8 cellular contexts compared by ENCODE assay signal in genomic region chr12:48815281-48816110, GRCh38. TPM values are rescaled to one million over a fixed set of nuclear protein-coding genes. Genes with fewer than 3 reads are reported as not detected.
DNase-seq lines count a peak whose midpoint lies in the region; ATAC-seq, FAIRE-seq and TF ChIP-seq lines count a peak whose summit lies in the region.

No MANE protein-coding gene starts in this region.

- H2BK15ac ChIP-seq in mesendoderm (replicated peaks; ENCODE audit: low read depth), result no peak overlapping the region

- peaks cover 27% of the 10 kb centered on the region for H3K27me3 Mint-ChIP-seq in activated CD4-positive, alpha-beta T cell treated with anti-CD3 and anti-CD28 coated beads, Interleukin-2, amount 10 ng/mL, durations not matched to agents 24 days and 14 days

- peak overlapping the region; percentile 81 for H3K4me3 ChIP-seq in A549
- H3K4me3 ChIP-seq in endothelial cell of umbilical vein (replicated peaks in 1 of 3; ENCODE audit: insufficient read depth in 1 of 3, low read depth in 1 of 3, low read length in 3 of 3), result peak overlapping the region; percentile 23 to 63 (median 54)
- H3K4me3 ChIP-seq in mesendoderm (ENCODE audit: low read length), result peak overlapping the region; percentile 90

- no peaks in the 10 kb centered on the region for H3K9me3 Mint-ChIP-seq in activated CD4-positive, alpha-beta T cell treated with anti-CD3 and anti-CD28 coated beads, Interleukin-2, amount 10 ng/mL, durations not matched to agents 24 days and 14 days

- DNase-seq in A549 (ENCODE audit: low read depth in 1 of 2, low spot score in 1 of 2) (peak; percentile 69 to 84), NCI-H2171 (lab: John Stamatoyannopoulos, UW) (peak; percentile 74), endothelial cell of umbilical vein (ENCODE audit: low read depth, low spot score) (peak; percentile 78), mesendoderm (peak; percentile 91), stromal cell of bone marrow (ENCODE audit: low read depth) (peak; percentile 77)
- peak; percentile 80 for DNase-seq in activated CD4-positive, alpha-beta T cell treated with anti-CD3 and anti-CD28 coated beads, Interleukin-2, amount 10 ng/mL, durations not matched to agents 24 days and 14 days

- H4K8ac ChIP-seq in mesendoderm (ENCODE audit: low read depth, low read length), result no peak overlapping the region

- 2% methylated on average over 37 of the region's 37 CpGs for WGBS in A549 (ENCODE audit: missing lambda C conversion rate)
- WGBS in mesendoderm (ENCODE audit: extremely low coverage, insufficient coverage, low lambda C conversion rate), result no CpG with 5 or more reads among the region's 37 CpGs

- no peaks in the 10 kb centered on the region for H3K79me1 ChIP-seq in mesendoderm (ENCODE audit: low read length)

- BruUV-seq in endothelial cell of umbilical vein (replicated peaks; lab: Mats Ljungman, UMichigan), result no TSS peak

- FAIRE-seq in A549 (lab: Jason Lieb, UNC), result no peak
- peak; percentile 92 for FAIRE-seq in endothelial cell of umbilical vein (lab: Jason Lieb, UNC)

- H3K27ac ChIP-seq in A549 (peak overlapping the region; percentile 93 to 95), endothelial cell of umbilical vein (ENCODE audit: insufficient read depth, low read depth, low read length) (peak overlapping the region; percentile 10), mesendoderm (ENCODE audit: low read depth, low read length) (no peak overlapping the region)

- no peak overlapping the region for H2AK5ac ChIP-seq in mesendoderm (ENCODE audit: low read length)

- H3K27me3 ChIP-seq in endothelial cell of umbilical vein (ENCODE audit: control insufficient read depth in 2 of 2, insufficient read depth in 2 of 2, low read length in 2 of 2) (no peaks in the 10 kb centered on the region), mesendoderm (ENCODE audit: insufficient read depth, low read length, poor library complexity) (peaks cover 16% of the 10 kb centered on the region)

- peak overlapping the region; percentile 76 for H3K23ac ChIP-seq in mesendoderm (ENCODE audit: low read length)

- H3K4ac ChIP-seq in mesendoderm (ENCODE audit: low read depth, low read length), result no peak overlapping the region

- H3K27ac Mint-ChIP-seq in activated CD4-positive, alpha-beta T cell treated with anti-CD3 and anti-CD28 coated beads, Interleukin-2, amount 10 ng/mL, durations not matched to agents 24 days and 14 days, result peak overlapping the region; percentile 88

- H3K9me3 ChIP-seq in A549, result no peaks in the 10 kb centered on the region
- no peaks in the 10 kb centered on the region for H3K9me3 ChIP-seq in endothelial cell of umbilical vein (replicated peaks; ENCODE audit: control insufficient read depth, insufficient read depth, low read length)

- TF ChIP-seq RAD21 in A549 (conservative IDR thresholded peaks at IDR 0.05 in 1 of 2, IDR thresholded peaks at IDR 0.05 in 1 of 2), result no peak

- H3K4me2 ChIP-seq in A549 (peak overlapping the region; percentile 91), endothelial cell of umbilical vein (ENCODE audit: insufficient read depth, low read length) (peak overlapping the region; percentile 68), mesendoderm (ENCODE audit: low read length) (peak overlapping the region; percentile 97)

- TF ChIP-seq CTCF in A549 (IDR thresholded peaks at IDR 0.05) (no peak), GM12874 (IDR thresholded peaks at IDR 0.05; ENCODE audit: insufficient read depth, low read depth, low read length) (0 out of 2 replicates have a peak, but pooled peaks have one; percentile 0), endothelial cell of umbilical vein (IDR thresholded peaks at IDR 0.05; ENCODE audit: extremely low read depth in 1 of 2, insufficient read depth in 1 of 2, low read depth in 1 of 2, low read length in 2 of 2) (no peak)

- no peak for TF ChIP-seq EP300 in A549 (IDR thresholded peaks at IDR 0.05)

- peaks cover 4% of the 10 kb centered on the region for H3K36me3 Mint-ChIP-seq in activated CD4-positive, alpha-beta T cell treated with anti-CD3 and anti-CD28 coated beads, Interleukin-2, amount 10 ng/mL, durations not matched to agents 24 days and 14 days (ENCODE audit: low read depth)

- no peaks in the 10 kb centered on the region for H4K20me1 ChIP-seq in endothelial cell of umbilical vein (replicated peaks; ENCODE audit: control insufficient read depth, extremely low read depth, insufficient read depth, low read length)

- no peak overlapping the region for H2BK120ac ChIP-seq in mesendoderm (ENCODE audit: low read depth, low read length)

- dilution Hi-C loops in endothelial cell of umbilical vein (cut with MboI; ENCODE audit: extremely low pct_ligation_motif_present, low sequenced_read_pairs), result no loop called here

- H4K5ac ChIP-seq in mesendoderm (ENCODE audit: low read length), result no peak overlapping the region

- intact Hi-C loops in activated CD4-positive, alpha-beta T cell treated with anti-CD3 and anti-CD28 coated beads, Interleukin-2, amount 10 ng/mL, durations not matched to agents 24 days and 14 days (cut with micrococcal nuclease), result loop anchor here (2.0 to 10.0 kb wide), 2 partner anchors 19 to 631 kb away; partner anchors contain the start of gene CCDC184
- intact Hi-C loops in endothelial cell of umbilical vein (cut with micrococcal nuclease), result loop anchor here (1.0 to 2.0 kb wide), 2 partner anchors 37 to 75 kb away; partner anchors contain the start of gene DDX23

- H3K36me3 ChIP-seq in endothelial cell of umbilical vein (ENCODE audit: control insufficient read depth in 2 of 2, extremely low read depth in 1 of 2, insufficient read depth in 2 of 2, low read length in 2 of 2) (no peaks in the 10 kb centered on the region), mesendoderm (ENCODE audit: control insufficient read depth, insufficient read depth, low read length) (no peaks in the 10 kb centered on the region)

- peak; percentile 75 to 78 for ATAC-seq in A549
- ATAC-seq in HG03066 (IDR thresholded peaks at IDR 0.05; ENCODE audit: low read depth, unreplicated experiment), result peak; percentile 22

- TF ChIP-seq POLR2A in A549 (IDR thresholded peaks at IDR 0.05; ENCODE audit: low read length) (peak; percentile 62), endothelial cell of umbilical vein (IDR thresholded peaks at IDR 0.05; ENCODE audit: low read depth, low read length) (peak; percentile 40)

- H3K4me1 ChIP-seq in A549 (peaks cover 42% of the 10 kb centered on the region), endothelial cell of umbilical vein (ENCODE audit: control insufficient read depth, extremely low read depth, insufficient read depth, low read length) (peaks cover 20% of the 10 kb centered on the region), mesendoderm (ENCODE audit: control insufficient read depth, low read depth, low read length) (peaks cover 5% of the 10 kb centered on the region)

- CTCF ChIA-PET in A549 (lab: Yijun Ruan, JAX), result interaction anchor here (0.6 to 12.6 kb wide), 54 partner anchors 15 to 304 kb away, joined by 3 to 230 read pairs (median 5); partner anchors contain the start of genes ADCY6, DDX23, FKBP11 and KANSL2
- CTCF ChIA-PET in endothelial cell of umbilical vein (lab: Charles Lee), result interaction anchor here (0.6 to 2.6 kb wide), 21 partner anchors 8 to 173 kb away, joined by 3 to 30 read pairs (median 4); partner anchors contain the start of genes ADCY6 and KANSL2

- H3K9ac ChIP-seq in endothelial cell of umbilical vein (replicated peaks; ENCODE audit: extremely low read depth, insufficient read depth, low read length), result peak overlapping the region; percentile 46
- peak overlapping the region; percentile 95 for H3K9ac ChIP-seq in mesendoderm (ENCODE audit: low read length)

- H3K18ac ChIP-seq in mesendoderm (ENCODE audit: low read length), result peak overlapping the region; percentile 12

- H2AFZ ChIP-seq in endothelial cell of umbilical vein (ENCODE audit: low read depth, low read length), result peak overlapping the region; percentile 81

- peak overlapping the region; percentile 99 for H3K56ac ChIP-seq in mesendoderm (ENCODE audit: low read length)

- POLR2A ChIA-PET in A549 (lab: Yijun Ruan, JAX) (no interaction called here), endothelial cell of umbilical vein (lab: Charles Lee) (no interaction called here)

- peaks cover 34% of the 10 kb centered on the region for H3K4me1 Mint-ChIP-seq in activated CD4-positive, alpha-beta T cell treated with anti-CD3 and anti-CD28 coated beads, Interleukin-2, amount 10 ng/mL, durations not matched to agents 24 days and 14 days

- H2BK5ac ChIP-seq in mesendoderm (ENCODE audit: low read length), result peak overlapping the region; percentile 82

- H3K79me2 ChIP-seq in endothelial cell of umbilical vein (ENCODE audit: control insufficient read depth, insufficient read depth, low read length), result no peaks in the 10 kb centered on the region
- H3K79me2 ChIP-seq in mesendoderm (ENCODE audit: control insufficient read depth, insufficient read depth, low read length), result no peaks in the 10 kb centered on the region

- H3K9me1 ChIP-seq in endothelial cell of umbilical vein (replicated peaks; ENCODE audit: control insufficient read depth, extremely low read depth, insufficient read depth, low read length), result no peaks in the 10 kb centered on the region

- H3K4me3 Mint-ChIP-seq in activated CD4-positive, alpha-beta T cell treated with anti-CD3 and anti-CD28 coated beads, Interleukin-2, amount 10 ng/mL, durations not matched to agents 24 days and 14 days, result peak overlapping the region; percentile 98

RNA-seq across cellular contexts. Expression of gene CACNB3, which starts 2.8 kb away (rescaled TPM):
- polyA plus RNA-seq in A549 (2011; rRNA removed) (12.9 and 15.4 TPM in 2 replicates), A549 (2017; fragmentation: RNase III; extraction: RNeasy Plus Mini Kit Qiagen cat#74134 plus additional on column Dnase treatment) (17.2 to 25.8 TPM (median 23.9 TPM) in 3 replicates), endothelial cell of umbilical vein (37.4 and 46.1 TPM in 2 replicates)
- polyA plus RNA-seq in A549 (2012; cell fraction: cytosol; rRNA removed), result 15.7 and 22.0 TPM in 2 replicates
- 46.7 and 47.9 TPM in 2 replicates for polyA plus RNA-seq in A549 (2012; cell fraction: nucleus; rRNA removed)
- polyA minus RNA-seq in A549 (2011; rRNA and poly(A)+ RNA removed), result 20.3 and 25.5 TPM in 2 replicates
- 9.9 and 11.2 TPM in 2 replicates for total RNA-seq in activated CD4-positive, alpha-beta T cell treated with anti-CD3 and anti-CD28 coated beads, Interleukin-2, amount 10 ng/mL, durations not matched to agents 24 days and 14 days
- 61.8 and 64.2 TPM in 2 replicates for total RNA-seq in endothelial cell of umbilical vein
- 30.0 and 36.5 TPM in 2 replicates for polyA plus RNA-seq in endothelial cell of umbilical vein (2011; cell fraction: cytosol; rRNA removed)
- 156 and 189 TPM in 2 replicates for polyA plus RNA-seq in endothelial cell of umbilical vein (2011; cell fraction: nucleus; rRNA removed)
- 66.0 and 66.8 TPM in 2 replicates for polyA plus RNA-seq in endothelial cell of umbilical vein (2012)
- polyA minus RNA-seq in endothelial cell of umbilical vein, result 37.7 and 48.5 TPM in 2 replicates
- 5.2 TPM for polyA minus RNA-seq in endothelial cell of umbilical vein (2011; cell fraction: cytosol; rRNA and poly(A)+ RNA removed)
- 32.0 and 33.8 TPM in 2 replicates for polyA minus RNA-seq in endothelial cell of umbilical vein (2011; cell fraction: nucleus; rRNA and poly(A)+ RNA removed)
- polyA plus RNA-seq in mesendoderm (2013, experiment 1 of 2), result 1.3 TPM
- 1.8 TPM for polyA plus RNA-seq in mesendoderm (2013, experiment 2 of 2)

RNA-seq across cellular contexts. Expression of gene ADCY6, which starts 26.6 kb away (rescaled TPM):
- polyA plus RNA-seq in A549 (2011; rRNA removed) (16.3 and 20.9 TPM in 2 replicates), A549 (2017; fragmentation: RNase III; extraction: RNeasy Plus Mini Kit Qiagen cat#74134 plus additional on column Dnase treatment) (18.2 to 20.8 TPM (median 19.8 TPM) in 3 replicates), endothelial cell of umbilical vein (37.0 and 38.7 TPM in 2 replicates)
- polyA plus RNA-seq in A549 (2012; cell fraction: cytosol; rRNA removed), result 15.4 and 20.4 TPM in 2 replicates
- polyA plus RNA-seq in A549 (2012; cell fraction: nucleus; rRNA removed), result 49.3 and 50.2 TPM in 2 replicates
- 27.1 and 33.7 TPM in 2 replicates for polyA minus RNA-seq in A549 (2011; rRNA and poly(A)+ RNA removed)
- total RNA-seq in activated CD4-positive, alpha-beta T cell treated with anti-CD3 and anti-CD28 coated beads, Interleukin-2, amount 10 ng/mL, durations not matched to agents 24 days and 14 days, result 0.14 and 0.73 TPM in 2 replicates
- total RNA-seq in endothelial cell of umbilical vein, result 43.3 and 46.2 TPM in 2 replicates
- polyA plus RNA-seq in endothelial cell of umbilical vein (2011; cell fraction: cytosol; rRNA removed), result 21.6 and 23.9 TPM in 2 replicates
- 130 and 157 TPM in 2 replicates for polyA plus RNA-seq in endothelial cell of umbilical vein (2011; cell fraction: nucleus; rRNA removed)
- polyA plus RNA-seq in endothelial cell of umbilical vein (2012), result 24.1 and 39.1 TPM in 2 replicates
- polyA minus RNA-seq in endothelial cell of umbilical vein, result 68.8 and 77.8 TPM in 2 replicates
- polyA minus RNA-seq in endothelial cell of umbilical vein (2011; cell fraction: cytosol; rRNA and poly(A)+ RNA removed), result 35.4 TPM
- 36.8 and 52.4 TPM in 2 replicates for polyA minus RNA-seq in endothelial cell of umbilical vein (2011; cell fraction: nucleus; rRNA and poly(A)+ RNA removed)
- polyA plus RNA-seq in mesendoderm (2013, experiment 1 of 2), result 2.0 TPM
- polyA plus RNA-seq in mesendoderm (2013, experiment 2 of 2), result 2.2 TPM

RNA-seq across cellular contexts. Expression of gene DDX23, which starts 36.5 kb away (rescaled TPM):
- polyA plus RNA-seq in A549 (2011; rRNA removed) (132 TPM in 2 replicates), A549 (2017; fragmentation: RNase III; extraction: RNeasy Plus Mini Kit Qiagen cat#74134 plus additional on column Dnase treatment) (112 to 119 TPM (median 116 TPM) in 3 replicates), endothelial cell of umbilical vein (47.4 and 56.0 TPM in 2 replicates)
- 96.9 and 97.8 TPM in 2 replicates for polyA plus RNA-seq in A549 (2012; cell fraction: cytosol; rRNA removed)
- 129 and 169 TPM in 2 replicates for polyA plus RNA-seq in A549 (2012; cell fraction: nucleus; rRNA removed)
- 96.4 and 97.5 TPM in 2 replicates for polyA minus RNA-seq in A549 (2011; rRNA and poly(A)+ RNA removed)
- total RNA-seq in activated CD4-positive, alpha-beta T cell treated with anti-CD3 and anti-CD28 coated beads, Interleukin-2, amount 10 ng/mL, durations not matched to agents 24 days and 14 days, result 122 and 126 TPM in 2 replicates
- total RNA-seq in endothelial cell of umbilical vein, result 101 and 107 TPM in 2 replicates
- 59.5 and 70.1 TPM in 2 replicates for polyA plus RNA-seq in endothelial cell of umbilical vein (2011; cell fraction: cytosol; rRNA removed)
- 228 and 250 TPM in 2 replicates for polyA plus RNA-seq in endothelial cell of umbilical vein (2011; cell fraction: nucleus; rRNA removed)
- polyA plus RNA-seq in endothelial cell of umbilical vein (2012), result 97.9 and 115 TPM in 2 replicates
- 81.5 and 115 TPM in 2 replicates for polyA minus RNA-seq in endothelial cell of umbilical vein
- polyA minus RNA-seq in endothelial cell of umbilical vein (2011; cell fraction: cytosol; rRNA and poly(A)+ RNA removed), result 37.9 TPM
- polyA minus RNA-seq in endothelial cell of umbilical vein (2011; cell fraction: nucleus; rRNA and poly(A)+ RNA removed), result 49.7 and 67.7 TPM in 2 replicates
- polyA plus RNA-seq in mesendoderm (2013, experiment 1 of 2), result 85.7 TPM
- 84.5 TPM for polyA plus RNA-seq in mesendoderm (2013, experiment 2 of 2)

RNA-seq across cellular contexts. Expression of gene RND1, which starts 50.2 kb away (rescaled TPM):
- 37.8 and 54.5 TPM in 2 replicates for polyA plus RNA-seq in A549 (2011; rRNA removed)
- polyA plus RNA-seq in A549 (2012; cell fraction: cytosol; rRNA removed), result 40.9 and 56.4 TPM in 2 replicates
- 52.9 and 85.6 TPM in 2 replicates for polyA plus RNA-seq in A549 (2012; cell fraction: nucleus; rRNA removed)
- 16.8 to 28.7 TPM (median 26.5 TPM) in 3 replicates for polyA plus RNA-seq in A549 (2017; fragmentation: RNase III; extraction: RNeasy Plus Mini Kit Qiagen cat#74134 plus additional on column Dnase treatment)
- 59.3 and 68.2 TPM in 2 replicates for polyA minus RNA-seq in A549 (2011; rRNA and poly(A)+ RNA removed)
- 4.4 and 5.7 TPM in 2 replicates for total RNA-seq in activated CD4-positive, alpha-beta T cell treated with anti-CD3 and anti-CD28 coated beads, Interleukin-2, amount 10 ng/mL, durations not matched to agents 24 days and 14 days
- 4.0 and 4.4 TPM in 2 replicates for total RNA-seq in endothelial cell of umbilical vein
- polyA plus RNA-seq in endothelial cell of umbilical vein, result 5.2 and 9.9 TPM in 2 replicates
- polyA plus RNA-seq in endothelial cell of umbilical vein (2011; cell fraction: cytosol; rRNA removed), result 9.8 and 11.5 TPM in 2 replicates
- polyA plus RNA-seq in endothelial cell of umbilical vein (2011; cell fraction: nucleus; rRNA removed), result 34.0 and 46.2 TPM in 2 replicates
- polyA plus RNA-seq in endothelial cell of umbilical vein (2012), result 10.9 and 17.4 TPM in 2 replicates
- polyA minus RNA-seq in endothelial cell of umbilical vein, result 9.4 and 16.2 TPM in 2 replicates
- polyA minus RNA-seq in endothelial cell of umbilical vein (2011; cell fraction: cytosol; rRNA and poly(A)+ RNA removed), result not detected
- 21.3 and 21.6 TPM in 2 replicates for polyA minus RNA-seq in endothelial cell of umbilical vein (2011; cell fraction: nucleus; rRNA and poly(A)+ RNA removed)
- 0.76 TPM for polyA plus RNA-seq in mesendoderm (2013, experiment 1 of 2)
- polyA plus RNA-seq in mesendoderm (2013, experiment 2 of 2), result 0.84 TPM

Comparison
In these comparisons a context has a peak if more than half of its experiments do, and no peak if none do; other contexts are left out.
1. RNA of gene ADCY6, which starts 26.6 kb away (total RNA-seq): 43.3 to 46.2 TPM in endothelial cell of umbilical vein; 0.14 to 0.73 TPM in activated CD4-positive, alpha-beta T cell treated with anti-CD3 and anti-CD28 coated beads, Interleukin-2, amount 10 ng/mL, durations not matched to agents 24 days and 14 days; every median in the first group is over 10 times any median in the second.
2. Peak in every context shown above with its lines, with median percentiles within 50 percentile points of each other: DNase-seq, H3K4me2 ChIP-seq and H3K4me3 ChIP-seq.